Comparison of ENCODE assay signal across 11 cellular contexts in genomic region chr20:50286174-50286511, GRCh38.
DNase-seq lines count a peak whose midpoint lies in the region; ATAC-seq and TF ChIP-seq lines count a peak whose summit lies in the region.
"Had no signal": no experiment of that assay in that cellular context is flagged by ENCODE, and none has a peak within 500 bp of the region (broad histone marks: within the 10 kb centered on the region; RNA-seq: fewer than 3 reads in every experiment).

No MANE protein-coding gene starts in this region.

- H3K27me3 ChIP-seq in mucosa of rectum (ENCODE audit: control insufficient read depth in 2 of 2, insufficient read depth in 2 of 2, low read length in 2 of 2), result no peaks in the 10 kb centered on the region
- H3K27me3 ChIP-seq in WERI-Rb-1 (ENCODE audit: insufficient read depth, low read depth, severe bottlenecking), result no peaks in the 10 kb centered on the region

- H3K27me3 Mint-ChIP-seq in natural killer cell treated with Interleukin-12 subunit alpha and Interleukin-12 subunit beta and Interleukin-15 and Interleukin-18, amount 100 ng/mL, for 72 hours, result peaks cover 27 to 32% of the 10 kb centered on the region in 2 donors
- H3K27me3 Mint-ChIP-seq in natural killer cell (ENCODE audit: low read depth in 2 of 2) (peaks cover 41 to 54% of the 10 kb centered on the region in 2 donors), activated B cell treated with CpG ODN at 0.5 μM for 24 hours (peaks cover 25% of the 10 kb centered on the region)

- H3K4me3 ChIP-seq in mucosa of rectum (ENCODE audit: low read length in 2 of 2), result no peak overlapping the region
- H3K4me3 ChIP-seq in WERI-Rb-1 (ENCODE audit: low read depth, low read length), result no peak overlapping the region
- H3K4me3 ChIP-seq: HAP-1 had no signal

- no peak for ATAC-seq in natural killer cell treated with Interleukin-12 subunit alpha and Interleukin-12 subunit beta and Interleukin-15 and Interleukin-18, amount 100 ng/mL, for 72 hours
- ATAC-seq in natural killer cell, result no peak
- peak; percentile 5 for ATAC-seq in activated B cell treated with CpG ODN at 0.5 μM for 24 hours (ENCODE audit: low read depth)
- no peak for ATAC-seq in HG02884 (IDR thresholded peaks at IDR 0.05; ENCODE audit: unreplicated experiment)
- no peak for ATAC-seq in HG03571 (IDR thresholded peaks at IDR 0.05; ENCODE audit: unreplicated experiment)
- no peak for ATAC-seq in HG03159 (IDR thresholded peaks at IDR 0.05; ENCODE audit: unreplicated experiment)

- CTCF ChIA-PET in activated B cell treated with CpG ODN at 0.5 μM for 24 hours (lab: Charles Lee), result interaction anchor here (0.5 to 1.1 kb wide), 2 partner anchors 95 to 463 kb away, joined by 4 read pairs; partner anchors contain the start of gene CEBPB

- H3K27ac ChIP-seq in mucosa of rectum (ENCODE audit: low read depth in 2 of 2, low read length in 2 of 2) (peak overlapping the region; percentile 56 to 67), WERI-Rb-1 (no peak overlapping the region)

- H3K9me3 Mint-ChIP-seq in natural killer cell treated with Interleukin-12 subunit alpha and Interleukin-12 subunit beta and Interleukin-15 and Interleukin-18, amount 100 ng/mL, for 72 hours, result no peaks in the 10 kb centered on the region
- no peaks in the 10 kb centered on the region for H3K9me3 Mint-ChIP-seq in natural killer cell
- H3K9me3 Mint-ChIP-seq in activated B cell treated with CpG ODN at 0.5 μM for 24 hours, result no peaks in the 10 kb centered on the region

- H3K4me1 Mint-ChIP-seq in natural killer cell treated with Interleukin-12 subunit alpha and Interleukin-12 subunit beta and Interleukin-15 and Interleukin-18, amount 100 ng/mL, for 72 hours (ENCODE audit: low read depth in 2 of 2), result peaks cover 48 to 49% of the 10 kb centered on the region in 2 donors
- H3K4me1 Mint-ChIP-seq in natural killer cell, result peaks cover 9 to 29% of the 10 kb centered on the region in 2 donors
- H3K4me1 Mint-ChIP-seq in activated B cell treated with CpG ODN at 0.5 μM for 24 hours, result peaks cover 28% of the 10 kb centered on the region

- no peak for TF ChIP-seq CTCF in natural killer cell (IDR thresholded peaks at IDR 0.05)
- no peak for TF ChIP-seq CTCF in activated B cell treated with CpG ODN at 0.5 μM for 24 hours (IDR thresholded peaks at IDR 0.05)
- TF ChIP-seq CTCF in WERI-Rb-1 (IDR thresholded peaks at IDR 0.05; ENCODE audit: low read depth, low read length), result no peak

- H3K36me3 ChIP-seq in mucosa of rectum (ENCODE audit: control insufficient read depth in 2 of 2, insufficient read depth in 2 of 2, low read length in 2 of 2), result no peaks in the 10 kb centered on the region
- no peaks in the 10 kb centered on the region for H3K36me3 ChIP-seq in WERI-Rb-1
- H3K36me3 ChIP-seq: HAP-1 had no signal

- H3K27ac Mint-ChIP-seq in natural killer cell treated with Interleukin-12 subunit alpha and Interleukin-12 subunit beta and Interleukin-15 and Interleukin-18, amount 100 ng/mL, for 72 hours, result peak overlapping the region; percentile 62 to 83
- H3K27ac Mint-ChIP-seq in natural killer cell (no peak overlapping the region), activated B cell treated with CpG ODN at 0.5 μM for 24 hours (peak overlapping the region; percentile 0)
- H3K27ac Mint-ChIP-seq: CD4-positive, CD25-positive, alpha-beta regulatory T cell had no signal

- H3K36me3 Mint-ChIP-seq in natural killer cell treated with Interleukin-12 subunit alpha and Interleukin-12 subunit beta and Interleukin-15 and Interleukin-18, amount 100 ng/mL, for 72 hours, result peaks cover 6% of the 10 kb centered on the region
- H3K36me3 Mint-ChIP-seq in natural killer cell (no peaks in the 10 kb centered on the region), activated B cell treated with CpG ODN at 0.5 μM for 24 hours (ENCODE audit: low read depth) (no peaks in the 10 kb centered on the region)
- H3K36me3 Mint-ChIP-seq: CD4-positive, CD25-positive, alpha-beta regulatory T cell had no signal

- H3K9ac ChIP-seq in mucosa of rectum (ENCODE audit: low read depth in 1 of 2, low read length in 2 of 2), result no peak overlapping the region

- no peak for DNase-seq in natural killer cell treated with Interleukin-12 subunit alpha and Interleukin-12 subunit beta and Interleukin-15 and Interleukin-18, amount 100 ng/mL, for 72 hours (ENCODE audit: low spot score)
- DNase-seq in natural killer cell (no peak), activated B cell treated with CpG ODN at 0.5 μM for 24 hours (no peak), WERI-Rb-1 (no peak)
- DNase-seq: NCI-H2227 treated with DMSO at 0.1 percent for 48 hours had no signal

- POLR2A ChIA-PET in activated B cell treated with CpG ODN at 0.5 μM for 24 hours (lab: Charles Lee), result interaction anchor here (1.0 to 1.5 kb wide), 2 partner anchors 63 to 95 kb away, joined by 4 to 6 read pairs; partner anchors contain the start of gene CEBPB

- intact Hi-C loops in natural killer cell (cut with micrococcal nuclease) (no loop called here), activated B cell treated with CpG ODN at 0.5 μM for 24 hours (cut with micrococcal nuclease) (no loop called here)

- H3K4me1 ChIP-seq in mucosa of rectum (ENCODE audit: control insufficient read depth in 2 of 2, insufficient read depth in 2 of 2, low read length in 2 of 2), result peaks cover 0 to 18% of the 10 kb centered on the region in 2 donors

- no peaks in the 10 kb centered on the region for H3K9me3 ChIP-seq in mucosa of rectum (ENCODE audit: control insufficient read depth in 2 of 2, low read length in 2 of 2)
- no peaks in the 10 kb centered on the region for H3K9me3 ChIP-seq in WERI-Rb-1 (ENCODE audit: severe bottlenecking)
- H3K9me3 ChIP-seq: HAP-1 had no signal

- peak overlapping the region; percentile 54 for H3K4me3 Mint-ChIP-seq in natural killer cell treated with Interleukin-12 subunit alpha and Interleukin-12 subunit beta and Interleukin-15 and Interleukin-18, amount 100 ng/mL, for 72 hours
- H3K4me3 Mint-ChIP-seq in natural killer cell (no peak overlapping the region), activated B cell treated with CpG ODN at 0.5 μM for 24 hours (peak overlapping the region; percentile 44)
- H3K4me3 Mint-ChIP-seq: CD4-positive, CD25-positive, alpha-beta regulatory T cell had no signal

Comparison
In these comparisons a context has a peak if more than half of its experiments do, and no peak if none do; other contexts are left out.
1. H3K27ac Mint-ChIP-seq: peak in natural killer cell treated with Interleukin-12 subunit alpha and Interleukin-12 subunit beta and Interleukin-15 and Interleukin-18, amount 100 ng/mL, for 72 hours (2 of 2) and activated B cell treated with CpG ODN at 0.5 μM for 24 hours (single experiment); none in natural killer cell (0 of 2).